21 cellular contexts compared by ENCODE assay signal in the genomic region with DNA sequence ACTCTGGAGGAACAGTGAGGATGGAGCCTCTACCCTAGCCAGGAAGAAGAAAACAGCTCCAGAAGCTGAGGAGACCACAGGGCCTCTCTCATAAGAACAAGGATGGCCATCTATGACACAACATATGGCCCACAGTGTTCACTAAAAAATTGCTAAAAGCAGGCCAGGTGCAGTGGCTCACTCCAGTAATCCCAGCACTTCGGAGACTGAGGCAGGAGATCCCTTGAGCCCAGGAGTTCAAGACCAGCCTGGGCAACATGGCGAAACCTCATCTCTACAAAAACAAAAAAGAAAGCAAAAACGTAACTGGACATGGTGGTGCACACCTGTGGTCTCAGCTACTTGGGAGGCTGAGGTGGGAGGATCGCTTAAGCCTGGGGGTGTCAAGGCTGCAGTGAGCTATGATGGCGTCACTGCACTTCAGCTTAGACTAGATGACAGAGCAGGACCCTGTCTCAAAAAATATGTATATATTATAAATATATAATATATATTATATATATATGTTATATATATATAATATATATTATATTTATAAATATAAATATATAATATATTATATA.
DNase-seq lines count a peak whose midpoint lies in the region; ATAC-seq and TF ChIP-seq lines count a peak whose summit lies in the region.
"Had no signal": no experiment of that assay in that cellular context is flagged by ENCODE, and none has a peak within 500 bp of the region (broad histone marks: within the 10 kb centered on the region; RNA-seq: fewer than 3 reads in every experiment).

No MANE protein-coding gene starts in this region.

- H3K23ac ChIP-seq in neuronal stem cell (ENCODE audit: low read depth, low read length, poor library complexity) = no peak overlapping the region

- POLR2A ChIA-PET in Panc1 (lab: Charles Lee) = interaction anchor here (0.6 kb wide), 1 partner anchor 163 kb away, joined by 3 read pairs; no protein-coding TSS in a partner anchor

- H3K27ac ChIP-seq in BLaER1 = peak overlapping the region; percentile 23; the same call in 1 of the 2 replicates
- peak overlapping the region; percentile 70 for H3K27ac ChIP-seq in Panc1 (ENCODE audit: low read length)
- H3K27ac ChIP-seq in neuronal stem cell (replicated peaks; ENCODE audit: low read length) = no peak overlapping the region
- H3K27ac ChIP-seq in GM23248 = no peak overlapping the region
- H3K27ac ChIP-seq: esophagus muscularis mucosa, prostate gland had no signal

- WGBS in neuronal stem cell (ENCODE audit: extremely low coverage in 2 of 2, insufficient read length in 2 of 2, insufficient replicate concordance in 1 of 2), 2 donors = no CpG with 5 or more reads among the region's 5 CpGs
- 93 to 95% methylated on average over 5 of the region's 5 CpGs for WGBS in GM23248 (ENCODE audit: low coverage in 1 of 2, low lambda C conversion rate in 2 of 2, missing lambda C conversion rate in 2 of 2), 2 experiments

- no peaks in the 10 kb centered on the region for H3K27me3 ChIP-seq in BLaER1
- H3K27me3 ChIP-seq in Panc1 (ENCODE audit: control insufficient read depth, insufficient read depth, low read length) = no peaks in the 10 kb centered on the region
- H3K27me3 ChIP-seq in neuronal stem cell (ENCODE audit: control insufficient read depth in 3 of 3, insufficient read depth in 3 of 3, low read depth in 1 of 3, low read length in 3 of 3) = peaks cover 0 to 1% (median 0%) of the 10 kb centered on the region in 3 experiments
- H3K27me3 ChIP-seq in GM23248 (replicated peaks; ENCODE audit: insufficient read depth) = no peaks in the 10 kb centered on the region
- H3K27me3 ChIP-seq: esophagus muscularis mucosa, foreskin keratinocyte, heart right ventricle had no signal

- H3K14ac ChIP-seq in neuronal stem cell (ENCODE audit: low read length) = no peak overlapping the region

- ATAC-seq in Panc1 (no peak), GM18858 (IDR thresholded peaks at IDR 0.05; ENCODE audit: unreplicated experiment) (no peak)
- ATAC-seq: activated naive CD8-positive, alpha-beta T cell treated with anti-CD3 and anti-CD28 coated beads, Interleukin-2, amount 50 U/mL, for 24 hours; foreskin keratinocyte had no signal

- H3K79me2 ChIP-seq in GM23248 (ENCODE audit: insufficient read depth) = no peaks in the 10 kb centered on the region

- no peaks in the 10 kb centered on the region for H3K36me3 ChIP-seq in BLaER1
- no peaks in the 10 kb centered on the region for H3K36me3 ChIP-seq in Panc1 (ENCODE audit: control insufficient read depth, insufficient read depth, low read length)
- H3K36me3 ChIP-seq in neuronal stem cell (replicated peaks in 1 of 2; ENCODE audit: control insufficient read depth in 2 of 2, insufficient read depth in 2 of 2, low read length in 2 of 2) = peaks cover 0 to 1% of the 10 kb centered on the region in 2 donors
- no peaks in the 10 kb centered on the region for H3K36me3 ChIP-seq in GM23248 (ENCODE audit: low read depth)
- H3K36me3 ChIP-seq: esophagus muscularis mucosa, heart right ventricle, prostate gland had no signal

- H3K4me1 ChIP-seq in BLaER1 (peaks cover 41% of the 10 kb centered on the region), Panc1 (ENCODE audit: control insufficient read depth, insufficient read depth, low read length) (peaks cover 20% of the 10 kb centered on the region), neuronal stem cell (ENCODE audit: control insufficient read depth in 2 of 2, insufficient read depth in 1 of 2, low read depth in 1 of 2, low read length in 2 of 2) (peaks cover 13 to 19% of the 10 kb centered on the region in 2 donors), GM23248 (ENCODE audit: insufficient read depth) (no peaks in the 10 kb centered on the region)
- H3K4me1 ChIP-seq: prostate gland had no signal

- intact Hi-C loops in Panc1 (cut with micrococcal nuclease; ENCODE audit: unreplicated experiment) = no loop called here

- H2BK15ac ChIP-seq in neuronal stem cell (ENCODE audit: low read length) = no peak overlapping the region

- no peaks in the 10 kb centered on the region for H3K9me2 ChIP-seq in GM23248 (ENCODE audit: insufficient read depth)

- peak overlapping the region; percentile 42 for H2BK12ac ChIP-seq in neuronal stem cell (ENCODE audit: low read length)

- in situ Hi-C loops in Panc1 (cut with HindIII; ENCODE audit: low pct_unique_long_range_greater_than_20kb, low sequenced_read_pairs) = no loop called here
- in situ Hi-C loops in GM23248 (cut with MboI) = no loop called here

- peak overlapping the region; percentile 86 for H3K18ac ChIP-seq in neuronal stem cell (ENCODE audit: low read length)

- H2AK5ac ChIP-seq in neuronal stem cell (ENCODE audit: low read depth, low read length) = peak overlapping the region; percentile 77

- H2BK5ac ChIP-seq in neuronal stem cell (ENCODE audit: low read length) = no peak overlapping the region

- CTCF ChIA-PET in Panc1 (lab: Charles Lee) = no interaction called here

- DNase-seq in NCI-H82 (lab: John Stamatoyannopoulos, UW) (peak; percentile 27), NCI-H82 treated with DMSO at 0.1 percent for 48 hours (lab: John Stamatoyannopoulos, UW; ENCODE audit: unreplicated experiment) (no peak), Panc1 (ENCODE audit: low read depth, low spot score) (no peak), neuronal stem cell (ENCODE audit: low spot score) (no peak), NCI-H146 treated with DMSO at 0.1 percent for 48 hours (lab: John Stamatoyannopoulos, UW; ENCODE audit: unreplicated experiment) (no peak), GM23248 (no peak)
- DNase-seq: activated effector memory CD4-positive, alpha-beta T cell treated with anti-CD3 and anti-CD28 coated beads, Interleukin-2, amount 50 U/mL, for 16 hours; activated naive CD8-positive, alpha-beta T cell treated with anti-CD3 and anti-CD28 coated beads, Interleukin-2, amount 50 U/mL, for 24 hours; caudate nucleus; CD8-positive, alpha-beta memory T cell; DMS153; foreskin keratinocyte; heart right ventricle; NCI-H1105; NCI-H1930; NCI-H226; NCI-H774 had no signal

- H3K79me1 ChIP-seq in neuronal stem cell (ENCODE audit: low read depth, low read length) = no peaks in the 10 kb centered on the region

- peak overlapping the region; percentile 69 for H3K4me2 ChIP-seq in BLaER1
- no peak overlapping the region for H3K4me2 ChIP-seq in neuronal stem cell (ENCODE audit: insufficient read depth, low read length, poor library complexity, severe bottlenecking)
- no peak overlapping the region for H3K4me2 ChIP-seq in GM23248 (ENCODE audit: unreplicated experiment)

- H4K91ac ChIP-seq in neuronal stem cell (ENCODE audit: low read depth, low read length, poor library complexity) = no peak overlapping the region

- H3K9ac ChIP-seq in BLaER1 (peak overlapping the region; percentile 43; the same call in 1 of the 2 replicates), neuronal stem cell (ENCODE audit: low read depth, low read length, poor library complexity) (no peak overlapping the region), GM23248 (no peak overlapping the region)

- no peak for TF ChIP-seq CTCF in Panc1 (IDR thresholded peaks at IDR 0.05)

- H3K4ac ChIP-seq in neuronal stem cell (ENCODE audit: low read length) = no peak overlapping the region

- H2BK120ac ChIP-seq in neuronal stem cell (ENCODE audit: low read depth, low read length) = no peak overlapping the region

- BruUV-seq in Panc1 (replicated peaks; lab: Mats Ljungman, UMichigan) = no TSS peak

- H4K20me1 ChIP-seq in BLaER1 (no peaks in the 10 kb centered on the region), GM23248 (ENCODE audit: insufficient read depth) (no peaks in the 10 kb centered on the region)

- H2AFZ ChIP-seq in neuronal stem cell (ENCODE audit: low read length) (peak overlapping the region; percentile 59), GM23248 (no peak overlapping the region)

- H3K9me3 ChIP-seq in BLaER1 = peaks cover 9% of the 10 kb centered on the region
- no peaks in the 10 kb centered on the region for H3K9me3 ChIP-seq in Panc1 (ENCODE audit: control insufficient read depth, insufficient read depth, low read depth, low read length)
- peaks cover 8% of the 10 kb centered on the region in 2 donors for H3K9me3 ChIP-seq in neuronal stem cell (replicated peaks in 1 of 2; ENCODE audit: control insufficient read depth in 2 of 2, insufficient read depth in 1 of 2, low read depth in 1 of 2, low read length in 2 of 2)
- no peaks in the 10 kb centered on the region for H3K9me3 ChIP-seq in GM23248 (ENCODE audit: low read depth)
- H3K9me3 ChIP-seq: esophagus muscularis mucosa, heart right ventricle, prostate gland had no signal

- H3F3A ChIP-seq in GM23248 (ENCODE audit: insufficient read depth) = no peaks in the 10 kb centered on the region

- no peak overlapping the region for H3K4me3 ChIP-seq in BLaER1
- no peak overlapping the region for H3K4me3 ChIP-seq in Panc1 (ENCODE audit: low read depth in 2 of 2, low read length in 2 of 2)
- H3K4me3 ChIP-seq in neuronal stem cell (ENCODE audit: low read length in 2 of 2) = no peak overlapping the region
- no peak overlapping the region for H3K4me3 ChIP-seq in GM23248
- H3K4me3 ChIP-seq: esophagus muscularis mucosa, heart right ventricle, prostate gland had no signal

- no peak overlapping the region for H4K8ac ChIP-seq in neuronal stem cell (ENCODE audit: low read depth, low read length)

Comparison
In these comparisons a context has a peak if more than half of its experiments do, and no peak if none do; other contexts are left out.
1. H3K27ac ChIP-seq: peak in BLaER1 (single experiment) and Panc1 (single experiment); none in neuronal stem cell (single experiment) and GM23248 (single experiment).